Comparison of ENCODE assay signal across 1 cellular context in genomic region chr11:69918938-69919650, GRCh38.
TF ChIP-seq lines count a peak whose summit lies in the region.

No MANE protein-coding gene starts in this region.

TF ChIP-seq in HepG2, 621 proteins besides CTCF, POLR2A, EP300 and RAD21 (continued from another document and continues in another):
- 0 out of 2 replicates have a peak, but pooled peaks have one; percentile 39 for TF ChIP-seq DZIP1 (CRISPR knock-in tag; IDR thresholded peaks at IDR 0.05)
- TF ChIP-seq ZBTB14 (CRISPR knock-in tag; IDR thresholded peaks at IDR 0.05), result no peak
- no peak for TF ChIP-seq ZNF260 (CRISPR knock-in tag; IDR thresholded peaks at IDR 0.05; ENCODE audit: borderline replicate concordance, low read depth)
- TF ChIP-seq ZNF350 (CRISPR knock-in tag; IDR thresholded peaks at IDR 0.05; ENCODE audit: borderline replicate concordance, low read depth), result peak; percentile 49; the same call in 1 of the 2 replicates
- no peak for TF ChIP-seq TRAFD1 (CRISPR knock-in tag; IDR thresholded peaks at IDR 0.05; ENCODE audit: borderline replicate concordance)
- no peak for TF ChIP-seq GRHL1 (CRISPR knock-in tag; conservative IDR thresholded peaks at IDR 0.05)
- no peak for TF ChIP-seq BRCA1 (CRISPR knock-in tag; IDR thresholded peaks at IDR 0.05)
- TF ChIP-seq ZSCAN25 (CRISPR knock-in tag; IDR thresholded peaks at IDR 0.05), result no peak
- TF ChIP-seq FUBP1 (CRISPR knock-in tag; IDR thresholded peaks at IDR 0.05; ENCODE audit: borderline replicate concordance), result 0 out of 2 replicates have a peak, but pooled peaks have one; percentile 21
- TF ChIP-seq SOX5 (CRISPR knock-in tag; IDR thresholded peaks at IDR 0.05; ENCODE audit: borderline replicate concordance), result no peak
- TF ChIP-seq HNRNPLL (IDR thresholded peaks at IDR 0.05; ENCODE audit: low read depth, low read length, poor library complexity, severe bottlenecking), result peak; percentile 35
- no peak for TF ChIP-seq ZNF569 (CRISPR knock-in tag; IDR thresholded peaks at IDR 0.05; ENCODE audit: borderline replicate concordance)
- TF ChIP-seq MTF2 (CRISPR knock-in tag; IDR thresholded peaks at IDR 0.05; ENCODE audit: borderline replicate concordance), result peak; percentile 71; the same call in 1 of the 2 replicates
- no peak for TF ChIP-seq ZNF782 (CRISPR knock-in tag; IDR thresholded peaks at IDR 0.05; ENCODE audit: borderline replicate concordance)
- TF ChIP-seq ZBTB7B (CRISPR knock-in tag; IDR thresholded peaks at IDR 0.05), result no peak
- no peak for TF ChIP-seq ZNF230 (CRISPR knock-in tag; IDR thresholded peaks at IDR 0.05)
- no peak for TF ChIP-seq JUNB (CRISPR knock-in tag; IDR thresholded peaks at IDR 0.05; ENCODE audit: borderline replicate concordance)
- no peak for TF ChIP-seq MED8 (CRISPR knock-in tag; IDR thresholded peaks at IDR 0.05; ENCODE audit: insufficient replicate concordance)
- TF ChIP-seq ZMYM4 (CRISPR knock-in tag; IDR thresholded peaks at IDR 0.05), result no peak
- TF ChIP-seq SKI (IDR thresholded peaks at IDR 0.05; ENCODE audit: partially characterized antibody), result no peak
- TF ChIP-seq PBX2 (CRISPR knock-in tag; IDR thresholded peaks at IDR 0.05), result no peak
- TF ChIP-seq SOX13 (IDR thresholded peaks at IDR 0.05), result no peak
- no peak for TF ChIP-seq SOX13 (CRISPR knock-in tag; conservative IDR thresholded peaks at IDR 0.05 in 1 of 2, IDR thresholded peaks at IDR 0.05 in 1 of 2)
- no peak for TF ChIP-seq REST (IDR thresholded peaks at IDR 0.05; ENCODE audit: borderline replicate concordance in 1 of 2, low read depth in 1 of 2, low read length in 2 of 2)
- 0 out of 2 replicates have a peak, but pooled peaks have one; percentile 28 for TF ChIP-seq SMAD3 (CRISPR knock-in tag; IDR thresholded peaks at IDR 0.05)
- TF ChIP-seq AHR (CRISPR knock-in tag; IDR thresholded peaks at IDR 0.05), result no peak
- no peak for TF ChIP-seq SOX6 (IDR thresholded peaks at IDR 0.05)
- TF ChIP-seq SOX6 (CRISPR knock-in tag; IDR thresholded peaks at IDR 0.05), result 0 out of 2 replicates have a peak, but pooled peaks have one; percentile 20
- TF ChIP-seq ZNF691 (CRISPR knock-in tag; IDR thresholded peaks at IDR 0.05; ENCODE audit: borderline replicate concordance, low read depth), result no peak
- TF ChIP-seq CENPT (CRISPR knock-in tag; IDR thresholded peaks at IDR 0.05; ENCODE audit: low read depth), result no peak
- TF ChIP-seq ARNT2 (CRISPR knock-in tag; IDR thresholded peaks at IDR 0.05; ENCODE audit: low read depth), result peak; percentile 55; the same call in 1 of the 2 replicates
- TF ChIP-seq ZNF788 (CRISPR knock-in tag; IDR thresholded peaks at IDR 0.05; ENCODE audit: borderline replicate concordance), result peak; percentile 57; the same call in 1 of the 2 replicates
- no peak for TF ChIP-seq CENPX (CRISPR knock-in tag; IDR thresholded peaks at IDR 0.05)
- no peak for TF ChIP-seq GPBP1L1 (CRISPR knock-in tag; IDR thresholded peaks at IDR 0.05)
- TF ChIP-seq ARID5B (CRISPR knock-in tag; IDR thresholded peaks at IDR 0.05), result 0 out of 2 replicates have a peak, but pooled peaks have one; percentile 10
- TF ChIP-seq ZNF546 (CRISPR knock-in tag; conservative IDR thresholded peaks at IDR 0.05), result no peak
